In genomic region chr1:154434346-154435075, GRCh38 we compare ENCODE assay signal across 10 cellular contexts. TPM values are rescaled to one million over a fixed set of nuclear protein-coding genes. Genes with fewer than 3 reads are reported as not detected.
DNase-seq lines count a peak whose midpoint lies in the region; ATAC-seq and TF ChIP-seq lines count a peak whose summit lies in the region.
"Had no signal": no experiment of that assay in that cellular context is flagged by ENCODE, and none has a peak within 500 bp of the region (broad histone marks: within the 10 kb centered on the region; RNA-seq: fewer than 3 reads in every experiment).

No MANE protein-coding gene starts in this region.

- H3K4me1 Mint-ChIP-seq in activated CD4-positive, alpha-beta memory T cell treated with anti-CD3 and anti-CD28 coated beads, Interleukin-2, amount 10 ng/mL, durations not matched to agents 7 days and 5 days, result peaks cover 46% of the 10 kb centered on the region

- H3K36me3 Mint-ChIP-seq in activated CD4-positive, alpha-beta memory T cell treated with anti-CD3 and anti-CD28 coated beads, Interleukin-2, amount 10 ng/mL, durations not matched to agents 7 days and 5 days (ENCODE audit: low read depth), result peaks cover 24% of the 10 kb centered on the region

- H3K4me3 Mint-ChIP-seq in activated CD4-positive, alpha-beta memory T cell treated with anti-CD3 and anti-CD28 coated beads, Interleukin-2, amount 10 ng/mL, durations not matched to agents 7 days and 5 days, result no peak overlapping the region

- no peak for ATAC-seq in HG03045 (IDR thresholded peaks at IDR 0.05; ENCODE audit: unreplicated experiment)

- H3K9me3 ChIP-seq in breast epithelium, result no peaks in the 10 kb centered on the region

- no peaks in the 10 kb centered on the region for H3K36me3 ChIP-seq in breast epithelium
- no peaks in the 10 kb centered on the region for H3K36me3 ChIP-seq in rectal smooth muscle tissue (ENCODE audit: control insufficient read depth, insufficient read depth, low read length)

- POLR2A ChIA-PET in activated CD4-positive, alpha-beta memory T cell treated with anti-CD3 and anti-CD28 coated beads, Interleukin-2, amount 10 ng/mL, durations not matched to agents 7 days and 5 days (lab: Charles Lee), result interaction anchor here (1.1 kb wide), 1 partner anchor 28 kb away, joined by 3 read pairs; no protein-coding TSS in a partner anchor

- no peaks in the 10 kb centered on the region for H3K9me3 Mint-ChIP-seq in activated CD4-positive, alpha-beta memory T cell treated with anti-CD3 and anti-CD28 coated beads, Interleukin-2, amount 10 ng/mL, durations not matched to agents 7 days and 5 days

- peak overlapping the region in 2 of 3 donors; percentile 5 to 39 for H3K4me3 ChIP-seq in breast epithelium
- peak overlapping the region; percentile 51 for H3K4me3 ChIP-seq in rectal smooth muscle tissue (ENCODE audit: low read length)

- H3K9ac ChIP-seq in rectal smooth muscle tissue (ENCODE audit: low read length), result no peak overlapping the region

- TF ChIP-seq POLR2A in breast epithelium (IDR thresholded peaks at IDR 0.05), result no peak

- H3K27me3 Mint-ChIP-seq in activated CD4-positive, alpha-beta memory T cell treated with anti-CD3 and anti-CD28 coated beads, Interleukin-2, amount 10 ng/mL, durations not matched to agents 7 days and 5 days, result no peaks in the 10 kb centered on the region

- no peak overlapping the region for H3K27ac Mint-ChIP-seq in activated CD4-positive, alpha-beta memory T cell treated with anti-CD3 and anti-CD28 coated beads, Interleukin-2, amount 10 ng/mL, durations not matched to agents 7 days and 5 days

- H3K27ac ChIP-seq in breast epithelium, result peak overlapping the region; percentile 23 to 45
- H3K27ac ChIP-seq in rectal smooth muscle tissue (ENCODE audit: low read depth, low read length), result peak overlapping the region; percentile 90

- CTCF ChIA-PET in activated CD4-positive, alpha-beta memory T cell treated with anti-CD3 and anti-CD28 coated beads, Interleukin-2, amount 10 ng/mL, durations not matched to agents 7 days and 5 days (lab: Charles Lee), result interaction anchor here (0.6 kb wide), 1 partner anchor 1142 kb away, joined by 4 read pairs; no protein-coding TSS in a partner anchor

- intact Hi-C loops in breast epithelium (cut with DNase I; ENCODE audit: low total_unique reads), result loop anchor here (5.0 kb wide), 1 partner anchor 1703 kb away; no protein-coding TSS in a partner anchor

- H3K4me1 ChIP-seq in breast epithelium (no peaks in the 10 kb centered on the region), rectal smooth muscle tissue (ENCODE audit: control insufficient read depth, insufficient read depth, low read length) (peaks cover 44% of the 10 kb centered on the region)

- H3K27me3 ChIP-seq in breast epithelium (no peaks in the 10 kb centered on the region), rectal smooth muscle tissue (ENCODE audit: control insufficient read depth, insufficient read depth, low read length) (no peaks in the 10 kb centered on the region)

- DNase-seq in G401 (ENCODE audit: low spot score) (peak; percentile 23), breast epithelium (ENCODE audit: low spot score in 2 of 2) (peak; percentile 72 to 84), hepatic stellate cell (ENCODE audit: low spot score) (peak; percentile 74), HPDE6-E6E7 (ENCODE audit: extremely low spot score) (no peak), NCI-H526 treated with DMSO at 0.1 percent for 48 hours (lab: John Stamatoyannopoulos, UW) (no peak)
- DNase-seq in activated CD4-positive, alpha-beta memory T cell treated with anti-CD3 and anti-CD28 coated beads, Interleukin-2, amount 10 ng/mL, durations not matched to agents 7 days and 5 days, result no peak
- DNase-seq: HCEC 1CT; stimulated activated naive CD4-positive, alpha-beta T cell had no signal

- in situ Hi-C loops in G401 (cut with HindIII; ENCODE audit: low sequenced_read_pairs), result no loop called here

- no peak for TF ChIP-seq CTCF in breast epithelium (IDR thresholded peaks at IDR 0.05)

RNA-seq across cellular contexts. Expression of gene IL6R, which starts 29.4 kb away (rescaled TPM):
- 4.7 and 44.7 TPM in 2 replicates for total RNA-seq in G401 (2014; rRNA removed; shearing (Covaris generic))
- 10 to 100 TPM; 23.6 to 26.8 (median 24.0) TPM for total RNA-seq in breast epithelium
- total RNA-seq in activated CD4-positive, alpha-beta memory T cell treated with anti-CD3 and anti-CD28 coated beads, Interleukin-2, amount 10 ng/mL, durations not matched to agents 7 days and 5 days, result 10 to 100 TPM; 15.7 to 16.0 TPM

Comparison
In these comparisons a context has a peak if more than half of its experiments do, and no peak if none do; other contexts are left out.
1. DNase-seq: peak in G401 (single experiment), breast epithelium (2 of 2) and hepatic stellate cell (single experiment); none in HPDE6-E6E7 (single experiment), NCI-H526 treated with DMSO at 0.1 percent for 48 hours (single experiment) and activated CD4-positive, alpha-beta memory T cell treated with anti-CD3 and anti-CD28 coated beads, Interleukin-2, amount 10 ng/mL, durations not matched to agents 7 days and 5 days (single experiment).